Comparison of ENCODE assay signal across 8 cellular contexts in genomic region chr15:56917652-56918045, GRCh38. TPM values are rescaled to one million over a fixed set of nuclear protein-coding genes. Genes with fewer than 3 reads are reported as not detected.
DNase-seq lines count a peak whose midpoint lies in the region; ATAC-seq, FAIRE-seq and TF ChIP-seq lines count a peak whose summit lies in the region.

No MANE protein-coding gene starts in this region.

- peak overlapping the region; percentile 77 for H3K27ac ChIP-seq in RWPE2 (ENCODE audit: poor library complexity, severe bottlenecking)
- peak overlapping the region; percentile 93 to 98 for H3K27ac ChIP-seq in esophagus (ENCODE audit: low read depth in 2 of 2, low read length in 1 of 2)

- H3K4me3 ChIP-seq in RWPE2 (ENCODE audit: severe bottlenecking) (peak overlapping the region; percentile 82), esophagus (ENCODE audit: low read depth in 1 of 2, low read length in 2 of 2) (peak overlapping the region; percentile 92 to 93)

- no peak for FAIRE-seq in RCC 7860 (lab: Jason Lieb, UNC)

- H3K27ac Mint-ChIP-seq in nephron progenitor cell: peak overlapping the region; percentile 49

- H3K4me3 Mint-ChIP-seq in nephron progenitor cell: peak overlapping the region; percentile 82

- H3K27me3 ChIP-seq in RWPE2 (ENCODE audit: insufficient read depth, poor library complexity, severe bottlenecking): no peaks in the 10 kb centered on the region
- H3K27me3 ChIP-seq in esophagus (ENCODE audit: control insufficient read depth in 1 of 2, insufficient read depth in 2 of 2, low read length in 2 of 2): no peaks in the 10 kb centered on the region

- H3K36me3 Mint-ChIP-seq in nephron progenitor cell (ENCODE audit: low read depth): peaks cover 44% of the 10 kb centered on the region

- peaks cover 35% of the 10 kb centered on the region for H3K4me1 Mint-ChIP-seq in nephron progenitor cell

- peaks cover 33% of the 10 kb centered on the region for H3K9me3 Mint-ChIP-seq in nephron progenitor cell

- TF ChIP-seq CTCF in RWPE2 (IDR thresholded peaks at IDR 0.05; ENCODE audit: poor library complexity, severe bottlenecking): no peak
- no peak for TF ChIP-seq CTCF in nephron progenitor cell (IDR thresholded peaks at IDR 0.05)

- 9 to 17% methylated on average over 9 of the region's 9 CpGs for WGBS in esophagus, 2 donors

- ATAC-seq in RWPE2 (ENCODE audit: low read depth) (no peak), GM21360 (IDR thresholded peaks at IDR 0.05; ENCODE audit: unreplicated experiment) (no peak)

- H3K27me3 Mint-ChIP-seq in nephron progenitor cell (ENCODE audit: low read depth, poor library complexity): peaks cover 4% of the 10 kb centered on the region

- H3K9me3 ChIP-seq in RWPE2 (ENCODE audit: severe bottlenecking): no peaks in the 10 kb centered on the region
- no peaks in the 10 kb centered on the region for H3K9me3 ChIP-seq in esophagus (ENCODE audit: control insufficient read depth in 2 of 2, insufficient read depth in 1 of 2, low read depth in 1 of 2, low read length in 1 of 2)

- DNase-seq in NCI-H345 (lab: John Stamatoyannopoulos, UW) (peak; percentile 16), NCI-H345 treated with DMSO at 0.1 percent for 48 hours (lab: John Stamatoyannopoulos, UW; ENCODE audit: unreplicated experiment) (no peak), RWPE2 (ENCODE audit: low spot score) (no peak), nephron progenitor cell (no peak), RCC 7860 (ENCODE audit: low spot score) (no peak), NCI-H146 (lab: John Stamatoyannopoulos, UW) (no peak)

- H3K36me3 ChIP-seq in RWPE2 (ENCODE audit: low read depth): peaks cover 25% of the 10 kb centered on the region
- H3K36me3 ChIP-seq in esophagus (ENCODE audit: control insufficient read depth in 2 of 2, insufficient read depth in 2 of 2, low read length in 1 of 2): no peaks in the 10 kb centered on the region

- H3K4me1 ChIP-seq in RWPE2 (ENCODE audit: insufficient read depth, poor library complexity, severe bottlenecking) (peaks cover 26% of the 10 kb centered on the region), esophagus (ENCODE audit: control insufficient read depth in 2 of 2, insufficient read depth in 2 of 2, low read length in 1 of 2) (no peaks in the 10 kb centered on the region)

RNA-seq across cellular contexts. Expression of gene TCF12, which starts 0.8 kb away (rescaled TPM):
- 1 to 10 TPM; 6.8 to 9.5 TPM for polyA plus RNA-seq in esophagus
